Comparison of ENCODE assay signal across 8 cellular contexts in genomic region chr5:172113036-172113435, GRCh38.
DNase-seq lines count a peak whose midpoint lies in the region; ATAC-seq and TF ChIP-seq lines count a peak whose summit lies in the region.

No MANE protein-coding gene starts in this region.

- TF ChIP-seq POLR2A in upper lobe of left lung (IDR thresholded peaks at IDR 0.05) = no peak

- no peaks in the 10 kb centered on the region for H3K9me2 ChIP-seq in SK-N-SH

- ATAC-seq in upper lobe of left lung (ENCODE audit: low FRiP score in 2 of 2) = no peak

- H3K36me3 ChIP-seq in upper lobe of left lung = peaks cover 0 to 12% (median 2%) of the 10 kb centered on the region in 4 donors
- H3K36me3 ChIP-seq in SK-N-SH (replicated peaks in 1 of 2; ENCODE audit: control insufficient read depth in 1 of 2, insufficient read depth in 2 of 2, low read length in 1 of 2) = peaks cover 0 to 6% of the 10 kb centered on the region in 2 experiments

- TF ChIP-seq RAD21 in SK-N-SH (IDR thresholded peaks at IDR 0.05; ENCODE audit: low read length) = no peak

- 68 to 70% methylated on average over 7 of the region's 7 CpGs for WGBS in upper lobe of left lung, 2 donors
- 92% methylated on average over 7 of the region's 7 CpGs for WGBS in SK-N-SH (ENCODE audit: low lambda C conversion rate)

- no peak overlapping the region for H3K9ac ChIP-seq in SK-N-SH

- H3K79me2 ChIP-seq in SK-N-SH (ENCODE audit: insufficient read depth) = no peaks in the 10 kb centered on the region

- H3K27me3 ChIP-seq in upper lobe of left lung (no peaks in the 10 kb centered on the region), SK-N-SH (ENCODE audit: insufficient read depth) (no peaks in the 10 kb centered on the region)

- DNase-seq in SKM-1 treated with dmso at 0.1 percent for 144 hours (lab: John Stamatoyannopoulos, UW; ENCODE audit: unreplicated experiment) = peak; percentile 36
- no peak for DNase-seq in SKM-1 (lab: John Stamatoyannopoulos, UW; ENCODE audit: unreplicated experiment)
- DNase-seq in activated CD8-positive, alpha-beta memory T cell treated with anti-CD3 and anti-CD28 coated beads, Interleukin-2, amount 50 U/mL, for 48 hours = peak; percentile 79
- DNase-seq in mucosa of gallbladder (ENCODE audit: low spot score) = peak; percentile 40
- peak in 1 of 2 donors; percentile 57 for DNase-seq in upper lobe of left lung
- DNase-seq in globus pallidus (ENCODE audit: low spot score) = no peak
- DNase-seq in GM19240 (ENCODE audit: insufficient read length, low spot score) = no peak
- DNase-seq in SK-N-SH = no peak

- H3K9me3 ChIP-seq in upper lobe of left lung (no peaks in the 10 kb centered on the region), SK-N-SH (no peaks in the 10 kb centered on the region)

- H2AFZ ChIP-seq in SK-N-SH (ENCODE audit: low read depth) = no peak overlapping the region

- H3K4me1 ChIP-seq in upper lobe of left lung = peaks cover 34 to 68% (median 48%) of the 10 kb centered on the region in 4 donors
- peaks cover 0 to 15% of the 10 kb centered on the region in 2 experiments; a peak in 2 of 4 replicates for H3K4me1 ChIP-seq in SK-N-SH (ENCODE audit: control insufficient read depth in 1 of 2, insufficient read depth in 2 of 2, low read depth in 1 of 2, low read length in 1 of 2)

- POLR2A ChIA-PET in SK-N-SH (lab: Yijun Ruan, JAX) = no interaction called here

- H3K27ac ChIP-seq in upper lobe of left lung (peak overlapping the region in 3 of 4 donors; percentile 36 to 50 (median 43)), SK-N-SH (ENCODE audit: low read depth in 2 of 2, low read length in 1 of 2) (no peak overlapping the region)

- no peak overlapping the region for H3K4me2 ChIP-seq in SK-N-SH

- H4K20me1 ChIP-seq in SK-N-SH (ENCODE audit: insufficient read depth) = no peaks in the 10 kb centered on the region

- TF ChIP-seq EP300 in upper lobe of left lung (IDR thresholded peaks at IDR 0.05) (no peak), SK-N-SH (IDR thresholded peaks at IDR 0.05; ENCODE audit: borderline replicate concordance in 1 of 2, low read depth in 1 of 2, low read length in 1 of 2) (no peak)

- no peak for TF ChIP-seq CTCF in upper lobe of left lung (IDR thresholded peaks at IDR 0.05)
- no peak for TF ChIP-seq CTCF in SK-N-SH (IDR thresholded peaks at IDR 0.05)

- CTCF ChIA-PET in SK-N-SH (lab: Yijun Ruan, JAX) = interaction anchor here (1.4 kb wide), 1 partner anchor 76 kb away, joined by 4 read pairs; the partner anchor contains the start of gene STK10

- no peak overlapping the region for H3K4me3 ChIP-seq in upper lobe of left lung
- H3K4me3 ChIP-seq in SK-N-SH (ENCODE audit: low read depth in 2 of 2, low read length in 1 of 2) = no peak overlapping the region

- H3F3A ChIP-seq in SK-N-SH (replicated peaks; ENCODE audit: insufficient read depth) = peaks cover 27% of the 10 kb centered on the region

TF ChIP-seq in SK-N-SH, 30 proteins besides CTCF, POLR2A, EP300 and RAD21:
- no peak for TF ChIP-seq NFIC (IDR thresholded peaks at IDR 0.05; ENCODE audit: borderline replicate concordance)
- TF ChIP-seq PBX3 (IDR thresholded peaks at IDR 0.05) = no peak
- no peak for TF ChIP-seq ELF1 (IDR thresholded peaks at IDR 0.05)
- no peak for TF ChIP-seq MXI1 (IDR thresholded peaks at IDR 0.05; ENCODE audit: low read depth, low read length)
- no peak for TF ChIP-seq GABPA (IDR thresholded peaks at IDR 0.05; ENCODE audit: low read depth)
- no peak for TF ChIP-seq NRF1 (IDR thresholded peaks at IDR 0.05; ENCODE audit: low read depth, low read length)
- TF ChIP-seq SIN3A (IDR thresholded peaks at IDR 0.05; ENCODE audit: borderline replicate concordance, low read depth, low read length) = no peak
- TF ChIP-seq RFX5 (IDR thresholded peaks at IDR 0.05; ENCODE audit: low read length) = no peak
- TF ChIP-seq MEF2A (IDR thresholded peaks at IDR 0.05; ENCODE audit: borderline replicate concordance, low read depth) = no peak

Comparison
In these comparisons a context has a peak if more than half of its experiments do, and no peak if none do; other contexts are left out.
1. DNase-seq: peak in SKM-1 treated with dmso at 0.1 percent for 144 hours (single experiment), activated CD8-positive, alpha-beta memory T cell treated with anti-CD3 and anti-CD28 coated beads, Interleukin-2, amount 50 U/mL, for 48 hours (single experiment) and mucosa of gallbladder (single experiment); none in SKM-1 (single experiment), globus pallidus (single experiment), GM19240 (single experiment) and SK-N-SH (single experiment).
2. H3K27ac ChIP-seq: peak in upper lobe of left lung (3 of 4); none in SK-N-SH (0 of 2).